1 cellular context compared by ENCODE assay signal in genomic region chr22:50562523-50563409, GRCh38.
A peak's percentile ranks its signal among the peaks of the same experiment; 100 is the strongest.
TF ChIP-seq lines count a peak whose summit lies in the region.

A gene with protein sequence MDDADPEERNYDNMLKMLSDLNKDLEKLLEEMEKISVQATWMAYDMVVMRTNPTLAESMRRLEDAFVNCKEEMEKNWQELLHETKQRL (minus strand): TSS chr22:50562919. CDS start chr22:50556405, 6,514 bp downstream.

TF ChIP-seq in HepG2, 621 proteins besides CTCF, POLR2A, EP300 and RAD21 (continued from another document and continues in another):
- TF ChIP-seq, protein P1, sequence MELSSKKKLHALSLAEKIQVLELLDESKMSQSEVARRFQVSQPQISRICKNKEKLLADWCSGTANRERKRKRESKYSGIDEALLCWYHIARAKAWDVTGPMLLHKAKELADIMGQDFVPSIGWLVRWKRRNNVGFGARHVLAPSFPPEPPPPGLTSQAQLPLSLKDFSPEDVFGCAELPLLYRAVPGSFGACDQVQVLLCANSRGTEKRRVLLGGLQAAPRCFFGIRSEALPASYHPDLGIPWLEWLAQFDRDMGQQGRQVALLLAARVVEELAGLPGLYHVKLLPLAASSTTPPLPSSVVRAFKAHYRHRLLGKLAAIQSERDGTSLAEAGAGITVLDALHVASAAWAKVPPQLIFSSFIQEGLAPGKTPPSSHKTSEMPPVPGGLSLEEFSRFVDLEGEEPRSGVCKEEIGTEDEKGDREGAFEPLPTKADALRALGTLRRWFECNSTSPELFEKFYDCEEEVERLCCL (CRISPR knock-in tag; IDR thresholded peaks at IDR 0.05; ENCODE audit: borderline replicate concordance), result no peak
- TF ChIP-seq CSRNP2 (CRISPR knock-in tag; conservative IDR thresholded peaks at IDR 0.05; ENCODE audit: low read depth) (no peak), SOX5 (CRISPR knock-in tag; IDR thresholded peaks at IDR 0.05; ENCODE audit: borderline replicate concordance) (peak; percentile 38; the same call in 1 of the 2 replicates), NR1H2 (CRISPR knock-in tag; IDR thresholded peaks at IDR 0.05; ENCODE audit: borderline replicate concordance, low read depth) (no peak), SALL1 (CRISPR knock-in tag; IDR thresholded peaks at IDR 0.05) (peak; percentile 71; the same call in 1 of the 2 replicates), ZNF549 (CRISPR knock-in tag; IDR thresholded peaks at IDR 0.05) (no peak), GTF2F1 (IDR thresholded peaks at IDR 0.05; ENCODE audit: low read length) (no peak), FOXO1 (CRISPR knock-in tag; IDR thresholded peaks at IDR 0.05) (peak; percentile 18; the same call in 1 of the 2 replicates), ZNF800 (CRISPR knock-in tag; IDR thresholded peaks at IDR 0.05) (0 out of 2 replicates have a peak, but pooled peaks have one; percentile 6), ATF7 (IDR thresholded peaks at IDR 0.05) (no peak), ATF7 (CRISPR knock-in tag; IDR thresholded peaks at IDR 0.05) (no peak), HNRNPL (IDR thresholded peaks at IDR 0.05; ENCODE audit: low read depth, low read length) (no peak), ZBTB26 (CRISPR knock-in tag; IDR thresholded peaks at IDR 0.05; ENCODE audit: borderline replicate concordance) (peak; percentile 21; the same call in 1 of the 2 replicates), SOX13 (IDR thresholded peaks at IDR 0.05) (no peak), SOX13 (CRISPR knock-in tag; conservative IDR thresholded peaks at IDR 0.05 in 1 of 2, IDR thresholded peaks at IDR 0.05 in 1 of 2) (0 out of 4 replicates have a peak, but pooled peaks of 1 of the 2 experiments have one; percentile 20), FOXK2 (IDR thresholded peaks at IDR 0.05) (no peak), ZNF724P (CRISPR knock-in tag; IDR thresholded peaks at IDR 0.05; ENCODE audit: borderline replicate concordance) (no peak), U2AF1 (optimal IDR thresholded peaks at IDR 0.05; ENCODE audit: low read depth, low read length) (no peak), ZNF367 (CRISPR knock-in tag; IDR thresholded peaks at IDR 0.05; ENCODE audit: borderline replicate concordance) (no peak), ARNT (IDR thresholded peaks at IDR 0.05) (no peak), ZNF878 (CRISPR knock-in tag; IDR thresholded peaks at IDR 0.05) (no peak), RARA (CRISPR knock-in tag; IDR thresholded peaks at IDR 0.05) (peak; percentile 66), AGO2 (optimal IDR thresholded peaks at IDR 0.05; ENCODE audit: low read depth, low read length) (no peak), ZNF780A (CRISPR knock-in tag; IDR thresholded peaks at IDR 0.05) (no peak), SIX1 (CRISPR knock-in tag; IDR thresholded peaks at IDR 0.05; ENCODE audit: borderline replicate concordance) (no peak), MTF2 (CRISPR knock-in tag; IDR thresholded peaks at IDR 0.05; ENCODE audit: borderline replicate concordance) (no peak), NBN (conservative IDR thresholded peaks at IDR 0.05) (no peak), IRF2 (CRISPR knock-in tag; IDR thresholded peaks at IDR 0.05) (peak; percentile 51; the same call in 1 of the 2 replicates), ZNF337 (CRISPR knock-in tag; IDR thresholded peaks at IDR 0.05; ENCODE audit: borderline replicate concordance, low read depth) (no peak), ZNF333 (CRISPR knock-in tag; IDR thresholded peaks at IDR 0.05; ENCODE audit: borderline replicate concordance) (no peak), ZNF430 (CRISPR knock-in tag; IDR thresholded peaks at IDR 0.05) (no peak), MIER3 (CRISPR knock-in tag; IDR thresholded peaks at IDR 0.05; ENCODE audit: borderline replicate concordance) (peak; percentile 45; the same call in 1 of the 2 replicates), GATAD2A (CRISPR knock-in tag; IDR thresholded peaks at IDR 0.05) (peak; percentile 41; the same call in 1 of the 2 replicates)
- TF ChIP-seq, protein P2, sequence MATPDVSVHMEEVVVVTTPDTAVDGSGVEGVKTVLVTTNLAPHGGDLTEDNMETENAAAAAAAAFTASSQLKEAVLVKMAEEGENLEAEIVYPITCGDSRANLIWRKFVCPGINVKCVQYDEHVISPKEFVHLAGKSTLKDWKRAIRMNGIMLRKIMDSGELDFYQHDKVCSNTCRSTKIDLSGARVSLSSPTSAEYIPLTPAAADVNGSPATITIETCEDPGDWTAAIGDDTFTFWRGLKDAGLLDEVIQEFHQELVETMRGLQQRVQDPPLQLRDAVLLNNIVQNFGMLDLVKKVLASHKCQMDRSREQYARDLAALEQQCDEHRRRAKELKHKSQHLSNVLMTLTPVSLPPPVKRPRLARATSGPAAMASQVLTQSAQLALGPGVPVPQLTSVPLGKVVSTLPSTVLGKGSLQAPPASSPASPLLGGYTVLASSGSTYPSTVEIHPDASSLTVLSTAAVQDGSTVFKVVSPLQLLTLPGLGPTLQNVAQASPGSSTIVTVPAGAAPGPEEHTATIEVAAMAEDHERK (CRISPR knock-in tag; IDR thresholded peaks at IDR 0.05; ENCODE audit: low read depth), result no peak
- TF ChIP-seq, protein P3, sequence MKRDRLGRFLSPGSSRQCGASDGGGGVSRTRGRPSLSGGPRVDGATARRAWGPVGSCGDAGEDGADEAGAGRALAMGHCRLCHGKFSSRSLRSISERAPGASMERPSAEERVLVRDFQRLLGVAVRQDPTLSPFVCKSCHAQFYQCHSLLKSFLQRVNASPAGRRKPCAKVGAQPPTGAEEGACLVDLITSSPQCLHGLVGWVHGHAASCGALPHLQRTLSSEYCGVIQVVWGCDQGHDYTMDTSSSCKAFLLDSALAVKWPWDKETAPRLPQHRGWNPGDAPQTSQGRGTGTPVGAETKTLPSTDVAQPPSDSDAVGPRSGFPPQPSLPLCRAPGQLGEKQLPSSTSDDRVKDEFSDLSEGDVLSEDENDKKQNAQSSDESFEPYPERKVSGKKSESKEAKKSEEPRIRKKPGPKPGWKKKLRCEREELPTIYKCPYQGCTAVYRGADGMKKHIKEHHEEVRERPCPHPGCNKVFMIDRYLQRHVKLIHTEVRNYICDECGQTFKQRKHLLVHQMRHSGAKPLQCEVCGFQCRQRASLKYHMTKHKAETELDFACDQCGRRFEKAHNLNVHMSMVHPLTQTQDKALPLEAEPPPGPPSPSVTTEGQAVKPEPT (CRISPR knock-in tag; IDR thresholded peaks at IDR 0.05; ENCODE audit: low read depth), result peak; percentile 71; the same call in 1 of the 2 replicates
- TF ChIP-seq, protein P4, sequence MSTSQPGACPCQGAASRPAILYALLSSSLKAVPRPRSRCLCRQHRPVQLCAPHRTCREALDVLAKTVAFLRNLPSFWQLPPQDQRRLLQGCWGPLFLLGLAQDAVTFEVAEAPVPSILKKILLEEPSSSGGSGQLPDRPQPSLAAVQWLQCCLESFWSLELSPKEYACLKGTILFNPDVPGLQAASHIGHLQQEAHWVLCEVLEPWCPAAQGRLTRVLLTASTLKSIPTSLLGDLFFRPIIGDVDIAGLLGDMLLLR (CRISPR knock-in tag; IDR thresholded peaks at IDR 0.05), result no peak
- TF ChIP-seq, protein P5, sequence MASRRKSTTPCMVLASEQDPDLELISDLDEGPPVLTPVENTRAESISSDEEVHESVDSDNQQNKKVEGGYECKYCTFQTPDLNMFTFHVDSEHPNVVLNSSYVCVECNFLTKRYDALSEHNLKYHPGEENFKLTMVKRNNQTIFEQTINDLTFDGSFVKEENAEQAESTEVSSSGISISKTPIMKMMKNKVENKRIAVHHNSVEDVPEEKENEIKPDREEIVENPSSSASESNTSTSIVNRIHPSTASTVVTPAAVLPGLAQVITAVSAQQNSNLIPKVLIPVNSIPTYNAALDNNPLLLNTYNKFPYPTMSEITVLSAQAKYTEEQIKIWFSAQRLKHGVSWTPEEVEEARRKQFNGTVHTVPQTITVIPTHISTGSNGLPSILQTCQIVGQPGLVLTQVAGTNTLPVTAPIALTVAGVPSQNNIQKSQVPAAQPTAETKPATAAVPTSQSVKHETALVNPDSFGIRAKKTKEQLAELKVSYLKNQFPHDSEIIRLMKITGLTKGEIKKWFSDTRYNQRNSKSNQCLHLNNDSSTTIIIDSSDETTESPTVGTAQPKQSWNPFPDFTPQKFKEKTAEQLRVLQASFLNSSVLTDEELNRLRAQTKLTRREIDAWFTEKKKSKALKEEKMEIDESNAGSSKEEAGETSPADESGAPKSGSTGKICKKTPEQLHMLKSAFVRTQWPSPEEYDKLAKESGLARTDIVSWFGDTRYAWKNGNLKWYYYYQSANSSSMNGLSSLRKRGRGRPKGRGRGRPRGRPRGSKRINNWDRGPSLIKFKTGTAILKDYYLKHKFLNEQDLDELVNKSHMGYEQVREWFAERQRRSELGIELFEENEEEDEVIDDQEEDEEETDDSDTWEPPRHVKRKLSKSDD (CRISPR knock-in tag; IDR thresholded peaks at IDR 0.05; ENCODE audit: low read depth), result no peak
- TF ChIP-seq, protein P6, sequence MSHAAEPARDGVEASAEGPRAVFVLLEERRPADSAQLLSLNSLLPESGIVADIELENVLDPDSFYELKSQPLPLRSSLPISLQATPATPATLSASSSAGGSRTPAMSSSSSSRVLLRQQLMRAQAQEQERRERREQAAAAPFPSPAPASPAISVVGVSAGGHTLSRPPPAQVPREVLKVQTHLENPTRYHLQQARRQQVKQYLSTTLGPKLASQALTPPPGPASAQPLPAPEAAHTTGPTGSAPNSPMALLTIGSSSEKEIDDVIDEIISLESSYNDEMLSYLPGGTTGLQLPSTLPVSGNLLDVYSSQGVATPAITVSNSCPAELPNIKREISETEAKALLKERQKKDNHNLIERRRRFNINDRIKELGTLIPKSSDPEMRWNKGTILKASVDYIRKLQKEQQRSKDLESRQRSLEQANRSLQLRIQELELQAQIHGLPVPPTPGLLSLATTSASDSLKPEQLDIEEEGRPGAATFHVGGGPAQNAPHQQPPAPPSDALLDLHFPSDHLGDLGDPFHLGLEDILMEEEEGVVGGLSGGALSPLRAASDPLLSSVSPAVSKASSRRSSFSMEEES (CRISPR knock-in tag; IDR thresholded peaks at IDR 0.05), result 0 out of 2 replicates have a peak, but pooled peaks have one; percentile 35
- TF ChIP-seq, protein P7, sequence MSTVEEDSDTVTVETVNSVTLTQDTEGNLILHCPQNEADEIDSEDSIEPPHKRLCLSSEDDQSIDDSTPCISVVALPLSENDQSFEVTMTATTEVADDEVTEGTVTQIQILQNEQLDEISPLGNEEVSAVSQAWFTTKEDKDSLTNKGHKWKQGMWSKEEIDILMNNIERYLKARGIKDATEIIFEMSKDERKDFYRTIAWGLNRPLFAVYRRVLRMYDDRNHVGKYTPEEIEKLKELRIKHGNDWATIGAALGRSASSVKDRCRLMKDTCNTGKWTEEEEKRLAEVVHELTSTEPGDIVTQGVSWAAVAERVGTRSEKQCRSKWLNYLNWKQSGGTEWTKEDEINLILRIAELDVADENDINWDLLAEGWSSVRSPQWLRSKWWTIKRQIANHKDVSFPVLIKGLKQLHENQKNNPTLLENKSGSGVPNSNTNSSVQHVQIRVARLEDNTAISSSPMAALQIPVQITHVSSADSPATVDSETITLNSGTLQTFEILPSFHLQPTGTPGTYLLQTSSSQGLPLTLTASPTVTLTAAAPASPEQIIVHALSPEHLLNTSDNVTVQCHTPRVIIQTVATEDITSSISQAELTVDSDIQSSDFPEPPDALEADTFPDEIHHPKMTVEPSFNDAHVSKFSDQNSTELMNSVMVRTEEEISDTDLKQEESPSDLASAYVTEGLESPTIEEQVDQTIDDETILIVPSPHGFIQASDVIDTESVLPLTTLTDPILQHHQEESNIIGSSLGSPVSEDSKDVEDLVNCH (CRISPR knock-in tag; IDR thresholded peaks at IDR 0.05), result no peak
- TF ChIP-seq, protein P8, sequence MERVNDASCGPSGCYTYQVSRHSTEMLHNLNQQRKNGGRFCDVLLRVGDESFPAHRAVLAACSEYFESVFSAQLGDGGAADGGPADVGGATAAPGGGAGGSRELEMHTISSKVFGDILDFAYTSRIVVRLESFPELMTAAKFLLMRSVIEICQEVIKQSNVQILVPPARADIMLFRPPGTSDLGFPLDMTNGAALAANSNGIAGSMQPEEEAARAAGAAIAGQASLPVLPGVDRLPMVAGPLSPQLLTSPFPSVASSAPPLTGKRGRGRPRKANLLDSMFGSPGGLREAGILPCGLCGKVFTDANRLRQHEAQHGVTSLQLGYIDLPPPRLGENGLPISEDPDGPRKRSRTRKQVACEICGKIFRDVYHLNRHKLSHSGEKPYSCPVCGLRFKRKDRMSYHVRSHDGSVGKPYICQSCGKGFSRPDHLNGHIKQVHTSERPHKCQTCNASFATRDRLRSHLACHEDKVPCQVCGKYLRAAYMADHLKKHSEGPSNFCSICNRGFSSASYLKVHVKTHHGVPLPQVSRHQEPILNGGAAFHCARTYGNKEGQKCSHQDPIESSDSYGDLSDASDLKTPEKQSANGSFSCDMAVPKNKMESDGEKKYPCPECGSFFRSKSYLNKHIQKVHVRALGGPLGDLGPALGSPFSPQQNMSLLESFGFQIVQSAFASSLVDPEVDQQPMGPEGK (CRISPR knock-in tag; IDR thresholded peaks at IDR 0.05), result peak; percentile 75
